ENCODE assay signal across 8 cellular contexts in genomic region chr14:105351920-105352871, GRCh38. TPM values are rescaled to one million over a fixed set of nuclear protein-coding genes. Genes with fewer than 3 reads are reported as not detected.
DNase-seq lines count a peak whose midpoint lies in the region; ATAC-seq and TF ChIP-seq lines count a peak whose summit lies in the region.

No MANE protein-coding gene starts in this region.

- peak overlapping the region; percentile 62 for H3K27ac Mint-ChIP-seq in osteocyte (ENCODE audit: unreplicated experiment)

- peaks cover 2% of the 10 kb centered on the region for H3K36me3 Mint-ChIP-seq in osteocyte (ENCODE audit: unreplicated experiment)

- no peaks in the 10 kb centered on the region for H3K9me3 Mint-ChIP-seq in osteocyte (ENCODE audit: unreplicated experiment)

- no peak for TF ChIP-seq POLR2A in NB4 (IDR thresholded peaks at IDR 0.05; ENCODE audit: extremely low read depth, insufficient read length)
- no peak for TF ChIP-seq POLR2A in gastroesophageal sphincter (IDR thresholded peaks at IDR 0.05)

- H3K9me3 ChIP-seq in SJSA1 (replicated peaks) (no peaks in the 10 kb centered on the region), gastroesophageal sphincter (no peaks in the 10 kb centered on the region), thymus (ENCODE audit: control insufficient read depth) (no peaks in the 10 kb centered on the region)

- TF ChIP-seq CTCF in NB4 (IDR thresholded peaks at IDR 0.05; ENCODE audit: low read depth, low read length), result peak; percentile 78
- peak in 3 of 4 experiments; percentile 88 to 90 (median 89) for TF ChIP-seq CTCF in gastroesophageal sphincter (IDR thresholded peaks at IDR 0.05)
- TF ChIP-seq CTCF in osteocyte (IDR thresholded peaks at IDR 0.05), result peak; percentile 88

- no peak overlapping the region for H3K4me3 Mint-ChIP-seq in osteocyte (ENCODE audit: unreplicated experiment)

- no peaks in the 10 kb centered on the region for H3K36me3 ChIP-seq in SJSA1
- H3K36me3 ChIP-seq in gastroesophageal sphincter, result peaks cover 0 to 67% of the 10 kb centered on the region in 2 donors
- peaks cover 12% of the 10 kb centered on the region for H3K36me3 ChIP-seq in thymus (ENCODE audit: control insufficient read depth, insufficient read depth)

- WGBS in gastroesophageal sphincter (ENCODE audit: low coverage in 1 of 2), 2 donors, result 71% methylated on average over 3 of the region's 27 CpGs; no CpG with 5 or more reads in 1 of the 2 donors
- WGBS in thymus, result 73% methylated on average over 27 of the region's 27 CpGs

- TF ChIP-seq EP300 in gastroesophageal sphincter (IDR thresholded peaks at IDR 0.05), result no peak

- no peak overlapping the region for H3K4me3 ChIP-seq in NB4 (ENCODE audit: low read depth, low read length)
- no peak overlapping the region for H3K4me3 ChIP-seq in SJSA1
- no peak overlapping the region for H3K4me3 ChIP-seq in gastroesophageal sphincter
- no peak overlapping the region for H3K4me3 ChIP-seq in thymus (ENCODE audit: low read length)

- no peaks in the 10 kb centered on the region for H3K27me3 Mint-ChIP-seq in osteocyte (ENCODE audit: unreplicated experiment)

- H3K27ac ChIP-seq in SJSA1 (no peak overlapping the region), gastroesophageal sphincter (peak overlapping the region in 1 of 4 donors; percentile 35), thymus (ENCODE audit: low read depth) (peak overlapping the region; percentile 20)

- peak; percentile 81 to 85 for DNase-seq in AML-193 (lab: John Stamatoyannopoulos, UW)
- peak; percentile 91 for DNase-seq in NB4 (ENCODE audit: low read depth)
- DNase-seq in SJSA1 (ENCODE audit: low read depth in 1 of 2, low spot score in 2 of 2), result peak; percentile 41 to 78
- peak; percentile 83 for DNase-seq in activated gamma-delta T cell treated with anti-CD3 and anti-CD28 coated beads, Interleukin-2, amount 50 U/mL, for 16 hours (ENCODE audit: low read depth)
- DNase-seq in osteocyte (ENCODE audit: extremely low spot score, unreplicated experiment), result peak; percentile 91

- H3K27me3 ChIP-seq in SJSA1 (replicated peaks) (no peaks in the 10 kb centered on the region), gastroesophageal sphincter (no peaks in the 10 kb centered on the region), thymus (ENCODE audit: control insufficient read depth, insufficient read depth) (no peaks in the 10 kb centered on the region)

- peaks cover 5% of the 10 kb centered on the region for H3K4me1 Mint-ChIP-seq in osteocyte (ENCODE audit: unreplicated experiment)

- H3K4me1 ChIP-seq in SJSA1 (replicated peaks) (no peaks in the 10 kb centered on the region), gastroesophageal sphincter (peaks cover 0 to 25% (median 3%) of the 10 kb centered on the region in 3 donors), thymus (ENCODE audit: control insufficient read depth, insufficient read depth, low read length) (no peaks in the 10 kb centered on the region)

- peak; percentile 54 for ATAC-seq in GM19463 (IDR thresholded peaks at IDR 0.05; ENCODE audit: unreplicated experiment)
- peak; percentile 92 for ATAC-seq in gastroesophageal sphincter

RNA-seq across cellular contexts. Expression of gene PACS2, which starts 37.6 kb away (rescaled TPM):
- 17.1 and 27.3 TPM in 2 replicates for total RNA-seq in SJSA1 (2014; rRNA removed; shearing (Covaris generic))
- total RNA-seq in gastroesophageal sphincter, result 10 to 100 TPM; 61.5 to 91.1 (median 74.7) TPM
- total RNA-seq in osteocyte, result 109 and 115 TPM in 2 replicates
- 64.6 TPM for polyA plus RNA-seq in thymus

RNA-seq across cellular contexts. Expression of gene TEX22, which starts 46.1 kb away (rescaled TPM):
- total RNA-seq in SJSA1 (2014; rRNA removed; shearing (Covaris generic)), result 0.11 TPM in 1 of 2 replicates, not detected in the other
- under 1 TPM in 1 of 4 donors, not detected in 3; 0.42 TPM for total RNA-seq in gastroesophageal sphincter
- 3.1 and 4.9 TPM in 2 replicates for total RNA-seq in osteocyte
- polyA plus RNA-seq in thymus, result 1.2 TPM

RNA-seq across cellular contexts. Expression of gene BRF1, which starts 51.4 kb away (rescaled TPM):
- total RNA-seq in SJSA1 (2014; rRNA removed; shearing (Covaris generic)), result 29.9 and 35.8 TPM in 2 replicates
- total RNA-seq in gastroesophageal sphincter, result 10 to 100 TPM; 25.2 to 35.6 (median 30.9) TPM
- 41.7 and 43.5 TPM in 2 replicates for total RNA-seq in osteocyte
- polyA plus RNA-seq in thymus, result 29.8 TPM
